10 cellular contexts compared by ENCODE assay signal in genomic region chr17:59093702-59094231, GRCh38. TPM values are rescaled to one million over a fixed set of nuclear protein-coding genes. Genes with fewer than 3 reads are reported as not detected.
DNase-seq lines count a peak whose midpoint lies in the region; TF ChIP-seq lines count a peak whose summit lies in the region.
"Had no signal": no experiment of that assay in that cellular context is flagged by ENCODE, and none has a peak within 500 bp of the region (broad histone marks: within the 10 kb centered on the region; RNA-seq: fewer than 3 reads in every experiment).

No MANE protein-coding gene starts in this region.

- H3K27me3 ChIP-seq in muscle layer of colon (ENCODE audit: control insufficient read depth in 1 of 2, insufficient read depth in 2 of 2, low read length in 2 of 2) (no peaks in the 10 kb centered on the region), dorsolateral prefrontal cortex (no peaks in the 10 kb centered on the region)
- H3K27me3 ChIP-seq in effector memory CD4-positive, alpha-beta T cell (replicated peaks; ENCODE audit: control insufficient read depth, insufficient read depth, low read length, poor library complexity, severe bottlenecking), result no peaks in the 10 kb centered on the region
- H3K27me3 ChIP-seq: gastrocnemius medialis had no signal

- H3K36me3 ChIP-seq in muscle layer of colon (ENCODE audit: insufficient read depth, low read length), result no peaks in the 10 kb centered on the region
- H3K36me3 ChIP-seq in effector memory CD4-positive, alpha-beta T cell (ENCODE audit: control insufficient read depth, insufficient read depth, low read length), result peaks cover 7% of the 10 kb centered on the region

- H3K4me1 ChIP-seq in muscle layer of colon (ENCODE audit: insufficient read depth, low read length), result peaks cover 11% of the 10 kb centered on the region
- no peaks in the 10 kb centered on the region for H3K4me1 ChIP-seq in effector memory CD4-positive, alpha-beta T cell (ENCODE audit: control insufficient read depth, insufficient read depth, low read length, poor library complexity, severe bottlenecking)

- DNase-seq in AG09309 (ENCODE audit: low read depth) (peak; percentile 94), NCI-H460 (ENCODE audit: extremely low read depth, low read depth) (peak; percentile 51), dermis microvascular lymphatic vessel endothelial cell (ENCODE audit: low read depth in 2 of 2) (peak; percentile 48 to 86), NOMO-1 treated with dmso at 0.1 percent for 144 hours (lab: John Stamatoyannopoulos, UW; ENCODE audit: unreplicated experiment) (no peak), dorsolateral prefrontal cortex (no peak), NCI-H526 treated with DMSO at 0.1 percent for 48 hours (lab: John Stamatoyannopoulos, UW) (no peak)
- DNase-seq in effector memory CD4-positive, alpha-beta T cell, result no peak
- DNase-seq: stimulated activated CD4-positive, alpha-beta T cell treated with anti-CD3 and anti-CD28 coated beads, Interleukin-4, amount 100 ng/mL, for 1 hour had no signal

- peak overlapping the region; percentile 7 for H3K27ac ChIP-seq in muscle layer of colon (ENCODE audit: low read depth, low read length)
- H3K27ac ChIP-seq in dorsolateral prefrontal cortex, result peak overlapping the region in 11 of 59 donors; percentile 7 to 54 (median 23)
- no peak overlapping the region for H3K27ac ChIP-seq in effector memory CD4-positive, alpha-beta T cell (ENCODE audit: insufficient read depth, low read length, poor library complexity, severe bottlenecking)

- no peak overlapping the region for H3K4me3 ChIP-seq in AG09309 (ENCODE audit: control insufficient read depth, low read depth, low read length)
- H3K4me3 ChIP-seq in muscle layer of colon (ENCODE audit: low read depth in 1 of 2, low read length in 2 of 2), result peak overlapping the region in 1 of 2 donors; percentile 6
- peak overlapping the region in 2 of 59 donors; percentile 1 to 16 for H3K4me3 ChIP-seq in dorsolateral prefrontal cortex
- no peak overlapping the region for H3K4me3 ChIP-seq in effector memory CD4-positive, alpha-beta T cell (ENCODE audit: insufficient read depth, low read depth, low read length, poor library complexity, severe bottlenecking)
- H3K4me3 ChIP-seq: gastrocnemius medialis had no signal

- no peaks in the 10 kb centered on the region for H3K9me3 ChIP-seq in muscle layer of colon (ENCODE audit: low read length)
- H3K9me3 ChIP-seq in effector memory CD4-positive, alpha-beta T cell (ENCODE audit: control insufficient read depth, low read length), result no peaks in the 10 kb centered on the region
- H3K9me3 ChIP-seq: gastrocnemius medialis had no signal

- no peak for TF ChIP-seq CTCF in AG09309 (IDR thresholded peaks at IDR 0.05; ENCODE audit: control insufficient read depth, insufficient read depth, low read depth, low read length, missing control alignments)
- TF ChIP-seq CTCF in dorsolateral prefrontal cortex (IDR thresholded peaks at IDR 0.05 in 54 of 56, conservative IDR thresholded peaks at IDR 0.05 in 2 of 56; ENCODE audit: low read depth in 1 of 56, partially characterized antibody in 56 of 56), result no peak

- no peak overlapping the region for H3K9ac ChIP-seq in muscle layer of colon (ENCODE audit: low read length)

- intact Hi-C loops in dorsolateral prefrontal cortex (cut with DNase I), result no loop called here

RNA-seq across cellular contexts. Expression of gene TRIM37, which starts 12.9 kb away (rescaled TPM):
- total RNA-seq in NCI-H460 (2014; rRNA removed; shearing (Covaris generic)), result 27.1 and 28.2 TPM in 2 replicates
- 17.3 and 24.7 TPM in 2 replicates for polyA plus RNA-seq in NCI-H460 (2014; cell fraction: nucleus; rRNA removed)
- total RNA-seq in dermis microvascular lymphatic vessel endothelial cell, result 33.8 and 34.4 TPM in 2 replicates
- total RNA-seq in dorsolateral prefrontal cortex, result 100 to 1,000 TPM in 83 of 120 experiments, 10 to 100 TPM in 37; 46.6 to 163 (median 113) TPM

Comparison
In these comparisons a context has a peak if more than half of its experiments do, and no peak if none do; other contexts are left out.
1. DNase-seq: peak in AG09309 (single experiment), NCI-H460 (single experiment) and dermis microvascular lymphatic vessel endothelial cell (2 of 2); none in NOMO-1 treated with dmso at 0.1 percent for 144 hours (single experiment), dorsolateral prefrontal cortex (0 of 10), NCI-H526 treated with DMSO at 0.1 percent for 48 hours (single experiment) and effector memory CD4-positive, alpha-beta T cell (0 of 3).